1 cellular context compared by ENCODE assay signal in the genomic region with DNA sequence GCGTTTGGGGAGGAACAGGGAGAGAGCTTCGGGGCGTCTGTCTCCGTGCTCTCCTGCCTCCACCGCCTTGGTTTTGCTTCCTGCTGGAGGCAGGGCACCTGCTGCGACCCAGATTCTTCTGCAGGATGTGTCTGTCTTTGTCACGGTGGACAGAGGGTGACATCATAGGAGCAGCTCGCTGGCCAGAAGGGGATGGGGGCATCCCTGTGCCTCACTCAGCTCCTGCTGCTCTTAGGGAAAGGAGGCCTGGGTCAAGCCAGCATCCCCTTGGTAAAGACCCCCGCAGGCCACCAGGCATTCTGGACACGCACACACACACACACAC.
TF ChIP-seq lines count a peak whose summit lies in the region.

No MANE protein-coding gene starts in this region.

TF ChIP-seq in K562, 482 proteins besides CTCF, POLR2A, EP300 and RAD21:
- TF ChIP-seq ATF1 (CRISPR knock-in tag; IDR thresholded peaks at IDR 0.05), result no peak
- no peak for TF ChIP-seq ATF1 (tag; IDR thresholded peaks at IDR 0.05)
- TF ChIP-seq, protein P1, sequence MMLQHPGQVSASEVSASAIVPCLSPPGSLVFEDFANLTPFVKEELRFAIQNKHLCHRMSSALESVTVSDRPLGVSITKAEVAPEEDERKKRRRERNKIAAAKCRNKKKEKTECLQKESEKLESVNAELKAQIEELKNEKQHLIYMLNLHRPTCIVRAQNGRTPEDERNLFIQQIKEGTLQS (IDR thresholded peaks at IDR 0.05), result peak; percentile 30; the same call in 1 of the 2 replicates
- TF ChIP-seq, protein P1 (CRISPR knock-in tag; conservative IDR thresholded peaks at IDR 0.05), result no peak
- TF ChIP-seq, protein P2, sequence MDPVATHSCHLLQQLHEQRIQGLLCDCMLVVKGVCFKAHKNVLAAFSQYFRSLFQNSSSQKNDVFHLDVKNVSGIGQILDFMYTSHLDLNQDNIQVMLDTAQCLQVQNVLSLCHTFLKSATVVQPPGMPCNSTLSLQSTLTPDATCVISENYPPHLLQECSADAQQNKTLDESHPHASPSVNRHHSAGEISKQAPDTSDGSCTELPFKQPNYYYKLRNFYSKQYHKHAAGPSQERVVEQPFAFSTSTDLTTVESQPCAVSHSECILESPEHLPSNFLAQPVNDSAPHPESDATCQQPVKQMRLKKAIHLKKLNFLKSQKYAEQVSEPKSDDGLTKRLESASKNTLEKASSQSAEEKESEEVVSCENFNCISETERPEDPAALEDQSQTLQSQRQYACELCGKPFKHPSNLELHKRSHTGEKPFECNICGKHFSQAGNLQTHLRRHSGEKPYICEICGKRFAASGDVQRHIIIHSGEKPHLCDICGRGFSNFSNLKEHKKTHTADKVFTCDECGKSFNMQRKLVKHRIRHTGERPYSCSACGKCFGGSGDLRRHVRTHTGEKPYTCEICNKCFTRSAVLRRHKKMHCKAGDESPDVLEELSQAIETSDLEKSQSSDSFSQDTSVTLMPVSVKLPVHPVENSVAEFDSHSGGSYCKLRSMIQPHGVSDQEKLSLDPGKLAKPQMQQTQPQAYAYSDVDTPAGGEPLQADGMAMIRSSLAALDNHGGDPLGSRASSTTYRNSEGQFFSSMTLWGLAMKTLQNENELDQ (CRISPR knock-in tag; IDR thresholded peaks at IDR 0.05; ENCODE audit: borderline replicate concordance), result no peak
- TF ChIP-seq, protein P3, sequence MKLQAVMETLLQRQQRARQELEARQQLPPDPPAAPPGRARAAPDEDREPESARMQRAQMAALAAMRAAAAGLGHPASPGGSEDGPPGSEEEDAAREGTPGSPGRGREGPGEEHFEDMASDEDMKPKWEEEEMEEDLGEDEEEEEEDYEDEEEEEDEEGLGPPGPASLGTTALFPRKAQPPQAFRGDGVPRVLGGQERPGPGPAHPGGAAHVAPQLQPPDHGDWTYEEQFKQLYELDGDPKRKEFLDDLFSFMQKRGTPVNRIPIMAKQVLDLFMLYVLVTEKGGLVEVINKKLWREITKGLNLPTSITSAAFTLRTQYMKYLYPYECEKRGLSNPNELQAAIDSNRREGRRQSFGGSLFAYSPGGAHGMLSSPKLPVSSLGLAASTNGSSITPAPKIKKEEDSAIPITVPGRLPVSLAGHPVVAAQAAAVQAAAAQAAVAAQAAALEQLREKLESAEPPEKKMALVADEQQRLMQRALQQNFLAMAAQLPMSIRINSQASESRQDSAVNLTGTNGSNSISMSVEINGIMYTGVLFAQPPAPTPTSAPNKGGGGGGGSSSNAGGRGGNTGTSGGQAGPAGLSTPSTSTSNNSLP (IDR thresholded peaks at IDR 0.05; ENCODE audit: borderline replicate concordance, low read depth, low read length), result no peak
- TF ChIP-seq, protein P4, sequence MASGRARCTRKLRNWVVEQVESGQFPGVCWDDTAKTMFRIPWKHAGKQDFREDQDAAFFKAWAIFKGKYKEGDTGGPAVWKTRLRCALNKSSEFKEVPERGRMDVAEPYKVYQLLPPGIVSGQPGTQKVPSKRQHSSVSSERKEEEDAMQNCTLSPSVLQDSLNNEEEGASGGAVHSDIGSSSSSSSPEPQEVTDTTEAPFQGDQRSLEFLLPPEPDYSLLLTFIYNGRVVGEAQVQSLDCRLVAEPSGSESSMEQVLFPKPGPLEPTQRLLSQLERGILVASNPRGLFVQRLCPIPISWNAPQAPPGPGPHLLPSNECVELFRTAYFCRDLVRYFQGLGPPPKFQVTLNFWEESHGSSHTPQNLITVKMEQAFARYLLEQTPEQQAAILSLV (tag; IDR thresholded peaks at IDR 0.05), result no peak
- no peak for TF ChIP-seq ESRRA (IDR thresholded peaks at IDR 0.05; ENCODE audit: borderline replicate concordance, low read depth)
- TF ChIP-seq, protein P5, sequence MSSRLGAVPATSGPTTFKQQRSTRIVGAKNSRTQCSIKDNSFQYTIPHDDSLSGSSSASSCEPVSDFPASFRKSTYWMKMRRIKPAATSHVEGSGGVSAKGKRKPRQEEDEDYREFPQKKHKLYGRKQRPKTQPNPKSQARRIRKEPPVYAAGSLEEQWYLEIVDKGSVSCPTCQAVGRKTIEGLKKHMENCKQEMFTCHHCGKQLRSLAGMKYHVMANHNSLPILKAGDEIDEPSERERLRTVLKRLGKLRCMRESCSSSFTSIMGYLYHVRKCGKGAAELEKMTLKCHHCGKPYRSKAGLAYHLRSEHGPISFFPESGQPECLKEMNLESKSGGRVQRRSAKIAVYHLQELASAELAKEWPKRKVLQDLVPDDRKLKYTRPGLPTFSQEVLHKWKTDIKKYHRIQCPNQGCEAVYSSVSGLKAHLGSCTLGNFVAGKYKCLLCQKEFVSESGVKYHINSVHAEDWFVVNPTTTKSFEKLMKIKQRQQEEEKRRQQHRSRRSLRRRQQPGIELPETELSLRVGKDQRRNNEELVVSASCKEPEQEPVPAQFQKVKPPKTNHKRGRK (tag; IDR thresholded peaks at IDR 0.05), result no peak
- TF ChIP-seq ILK (tag; IDR thresholded peaks at IDR 0.05; ENCODE audit: borderline replicate concordance, low read depth), result no peak
- 0 out of 2 replicates have a peak, but pooled peaks have one; percentile 13 for TF ChIP-seq ATF7 (IDR thresholded peaks at IDR 0.05)
- no peak for TF ChIP-seq ETV1 (tag; conservative IDR thresholded peaks at IDR 0.05; ENCODE audit: low read depth)
- no peak for TF ChIP-seq CSDE1 (IDR thresholded peaks at IDR 0.05)
- TF ChIP-seq, protein P6, sequence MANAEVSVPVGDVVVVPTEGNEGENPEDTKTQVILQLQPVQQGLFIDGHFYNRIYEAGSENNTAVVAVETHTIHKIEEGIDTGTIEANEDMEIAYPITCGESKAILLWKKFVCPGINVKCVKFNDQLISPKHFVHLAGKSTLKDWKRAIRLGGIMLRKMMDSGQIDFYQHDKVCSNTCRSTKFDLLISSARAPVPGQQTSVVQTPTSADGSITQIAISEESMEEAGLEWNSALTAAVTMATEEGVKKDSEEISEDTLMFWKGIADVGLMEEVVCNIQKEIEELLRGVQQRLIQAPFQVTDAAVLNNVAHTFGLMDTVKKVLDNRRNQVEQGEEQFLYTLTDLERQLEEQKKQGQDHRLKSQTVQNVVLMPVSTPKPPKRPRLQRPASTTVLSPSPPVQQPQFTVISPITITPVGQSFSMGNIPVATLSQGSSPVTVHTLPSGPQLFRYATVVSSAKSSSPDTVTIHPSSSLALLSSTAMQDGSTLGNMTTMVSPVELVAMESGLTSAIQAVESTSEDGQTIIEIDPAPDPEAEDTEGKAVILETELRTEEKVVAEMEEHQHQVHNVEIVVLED (CRISPR knock-in tag; IDR thresholded peaks at IDR 0.05), result no peak
- TF ChIP-seq HOXB6 (CRISPR knock-in tag; IDR thresholded peaks at IDR 0.05; ENCODE audit: borderline replicate concordance), result no peak
- TF ChIP-seq, protein P7, sequence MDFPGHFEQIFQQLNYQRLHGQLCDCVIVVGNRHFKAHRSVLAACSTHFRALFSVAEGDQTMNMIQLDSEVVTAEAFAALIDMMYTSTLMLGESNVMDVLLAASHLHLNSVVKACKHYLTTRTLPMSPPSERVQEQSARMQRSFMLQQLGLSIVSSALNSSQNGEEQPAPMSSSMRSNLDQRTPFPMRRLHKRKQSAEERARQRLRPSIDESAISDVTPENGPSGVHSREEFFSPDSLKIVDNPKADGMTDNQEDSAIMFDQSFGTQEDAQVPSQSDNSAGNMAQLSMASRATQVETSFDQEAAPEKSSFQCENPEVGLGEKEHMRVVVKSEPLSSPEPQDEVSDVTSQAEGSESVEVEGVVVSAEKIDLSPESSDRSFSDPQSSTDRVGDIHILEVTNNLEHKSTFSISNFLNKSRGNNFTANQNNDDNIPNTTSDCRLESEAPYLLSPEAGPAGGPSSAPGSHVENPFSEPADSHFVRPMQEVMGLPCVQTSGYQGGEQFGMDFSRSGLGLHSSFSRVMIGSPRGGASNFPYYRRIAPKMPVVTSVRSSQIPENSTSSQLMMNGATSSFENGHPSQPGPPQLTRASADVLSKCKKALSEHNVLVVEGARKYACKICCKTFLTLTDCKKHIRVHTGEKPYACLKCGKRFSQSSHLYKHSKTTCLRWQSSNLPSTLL (IDR thresholded peaks at IDR 0.05), result no peak
- no peak for TF ChIP-seq PCBP1 (IDR thresholded peaks at IDR 0.05; ENCODE audit: low read depth, low read length, poor library complexity, severe bottlenecking)
- no peak for TF ChIP-seq CC2D1A (IDR thresholded peaks at IDR 0.05)
